ENCODE assay signal across 28 cellular contexts in the genomic region with DNA sequence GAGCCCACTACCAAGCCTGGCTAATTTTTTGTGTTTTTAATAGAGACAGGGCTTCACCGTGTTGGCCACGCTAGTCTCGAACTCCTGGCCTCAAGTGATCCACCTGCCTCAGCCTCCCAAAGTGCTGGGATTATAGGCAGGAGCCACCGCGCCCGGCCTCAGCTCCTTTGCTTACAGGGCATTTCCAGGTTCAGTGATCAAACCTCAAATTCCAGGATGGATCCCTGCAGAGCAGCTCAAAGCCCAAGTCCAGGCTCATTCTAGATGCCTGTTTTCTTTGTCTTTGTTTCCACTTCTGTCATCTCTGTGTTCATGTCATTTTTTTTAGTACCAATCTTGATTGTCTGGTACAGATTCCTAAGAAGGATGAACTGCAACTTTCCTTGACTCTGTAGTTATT. TPM values are rescaled to one million over a fixed set of nuclear protein-coding genes. Genes with fewer than 3 reads are reported as not detected.
DNase-seq lines count a peak whose midpoint lies in the region; ATAC-seq, FAIRE-seq and TF ChIP-seq lines count a peak whose summit lies in the region.
"Had no signal": no experiment of that assay in that cellular context is flagged by ENCODE, and none has a peak within 500 bp of the region (broad histone marks: within the 10 kb centered on the region; RNA-seq: fewer than 3 reads in every experiment).

No MANE protein-coding gene starts in this region.

- H3K56ac ChIP-seq in H1 (replicated peaks; ENCODE audit: insufficient read length, low read depth, low read length): no peak overlapping the region

- no peak overlapping the region for H3K27ac ChIP-seq in GM23338 (ENCODE audit: low read depth)
- peak overlapping the region; percentile 27 for H3K27ac ChIP-seq in HUES48 (ENCODE audit: low read depth, low read length)
- no peak overlapping the region for H3K27ac ChIP-seq in H1 (ENCODE audit: low read depth, low read length)
- H3K27ac ChIP-seq: A549; BLaER1 treated with 17β-estradiol and CSF1 and Interleukin-3, amounts not matched to agents 10 nM and 100 nM; SJSA1 had no signal

- no peak overlapping the region for H2BK15ac ChIP-seq in H1 (ENCODE audit: low read length)

- TF ChIP-seq CTCF in GM23338 (conservative IDR thresholded peaks at IDR 0.05; ENCODE audit: low read depth in 2 of 2) (no peak), H1 (IDR thresholded peaks at IDR 0.05; ENCODE audit: control extremely low read depth in 1 of 3, insufficient read depth in 1 of 3, low read depth in 1 of 3, low read length in 3 of 3) (no peak)

- H3K9ac ChIP-seq in HUES48 (ENCODE audit: low read depth, low read length): no peak overlapping the region
- no peak overlapping the region for H3K9ac ChIP-seq in H1 (replicated peaks in 1 of 4; ENCODE audit: extremely low read depth in 1 of 4, low read depth in 3 of 4, low read length in 3 of 4)
- H3K9ac ChIP-seq: BLaER1 treated with 17β-estradiol and CSF1 and Interleukin-3, amounts not matched to agents 10 nM and 100 nM had no signal

- no peak overlapping the region for H3K4ac ChIP-seq in H1 (replicated peaks; ENCODE audit: insufficient read length, low read depth, low read length)

- peaks cover 20% of the 10 kb centered on the region for H3K4me1 Mint-ChIP-seq in GM23338

- H2AK5ac ChIP-seq in H1 (ENCODE audit: low read depth, low read length): no peak overlapping the region

- no peak for TF ChIP-seq POLR2A in H1 (IDR thresholded peaks at IDR 0.05; ENCODE audit: control extremely low read depth in 1 of 2, low read depth in 2 of 2, low read length in 2 of 2)

- H3K27me3 ChIP-seq in GM23338 (ENCODE audit: insufficient read depth) (no peaks in the 10 kb centered on the region), HUES48 (ENCODE audit: control insufficient read depth, insufficient read depth, low read length) (no peaks in the 10 kb centered on the region), H1 (replicated peaks in 1 of 4; ENCODE audit: control insufficient read depth in 3 of 4, extremely low read depth in 1 of 4, insufficient read depth in 3 of 4, low read length in 3 of 4) (no peaks in the 10 kb centered on the region)

- no peaks in the 10 kb centered on the region for H3K79me1 ChIP-seq in H1 (ENCODE audit: low read depth, low read length)

- H3K4me1 ChIP-seq in GM23338 (ENCODE audit: insufficient read depth) (peaks cover 17% of the 10 kb centered on the region), HUES48 (ENCODE audit: control insufficient read depth, insufficient read depth, low read length) (peaks cover 5% of the 10 kb centered on the region), H1 (replicated peaks in 1 of 4; ENCODE audit: control insufficient read depth in 3 of 4, insufficient read depth in 4 of 4, low read length in 3 of 4) (peaks cover 0 to 4% (median 2%) of the 10 kb centered on the region in 4 experiments; a peak in 3 of 7 replicates)
- H3K4me1 ChIP-seq: A549, SJSA1 had no signal

- H3K23ac ChIP-seq in H1 (ENCODE audit: insufficient read length): no peak overlapping the region

- no peaks in the 10 kb centered on the region for H3K9me2 ChIP-seq in GM23338 (ENCODE audit: insufficient read depth)

- H3K23me2 ChIP-seq in H1 (ENCODE audit: low read depth, low read length): no peaks in the 10 kb centered on the region

- H3K4me3 ChIP-seq in GM23338 (no peak overlapping the region), HUES48 (ENCODE audit: low read depth, low read length) (no peak overlapping the region), H1 (ENCODE audit: extremely low read depth in 1 of 4, insufficient read depth in 2 of 4, low read depth in 3 of 4, low read length in 4 of 4) (no peak overlapping the region)
- H3K4me3 ChIP-seq: A549; BLaER1 treated with 17β-estradiol and CSF1 and Interleukin-3, amounts not matched to agents 10 nM and 100 nM; GM12878; SJSA1 had no signal

- H4K5ac ChIP-seq in H1 (ENCODE audit: insufficient read length, low read depth, low read length): no peak overlapping the region

- H3K36me3 ChIP-seq in GM23338 (ENCODE audit: insufficient read depth): no peaks in the 10 kb centered on the region; the same call in 1 of the 2 replicates
- peaks cover 15% of the 10 kb centered on the region for H3K36me3 ChIP-seq in HUES48 (ENCODE audit: control insufficient read depth, insufficient read depth, low read length)
- peaks cover 3 to 35% (median 3%) of the 10 kb centered on the region in 4 experiments; a peak in 4 of 8 replicates for H3K36me3 ChIP-seq in H1 (ENCODE audit: control insufficient read depth in 2 of 4, insufficient read depth in 4 of 4, low read length in 3 of 4)
- H3K36me3 ChIP-seq: SJSA1 had no signal

- no peak overlapping the region for H4K8ac ChIP-seq in H1 (ENCODE audit: extremely low read depth, insufficient read depth, low read length)

- peaks cover 4% of the 10 kb centered on the region for H3K27me3 Mint-ChIP-seq in GM23338 (ENCODE audit: insufficient read depth, low read depth, poor library complexity)

- no peak overlapping the region for H3K14ac ChIP-seq in H1 (ENCODE audit: insufficient read length)

- TF ChIP-seq RAD21 in H1 (IDR thresholded peaks at IDR 0.05 in 1 of 2, conservative IDR thresholded peaks at IDR 0.05 in 1 of 2; ENCODE audit: low read depth in 2 of 2, low read length in 2 of 2): no peak

- H2AFZ ChIP-seq in GM23338: no peak overlapping the region
- H2AFZ ChIP-seq in H1 (ENCODE audit: low read length): no peak overlapping the region

- no peak overlapping the region for H3K27ac Mint-ChIP-seq in GM23338
- H3K27ac Mint-ChIP-seq: CD4-positive, alpha-beta memory T cell had no signal

- no peaks in the 10 kb centered on the region for H3F3A ChIP-seq in GM23338 (replicated peaks; ENCODE audit: low read depth)

- H4K20me1 ChIP-seq in GM23338 (replicated peaks; ENCODE audit: insufficient read depth) (no peaks in the 10 kb centered on the region), H1 (replicated peaks in 1 of 2; ENCODE audit: control insufficient read depth in 1 of 2, insufficient read depth in 2 of 2, low read length in 2 of 2) (no peaks in the 10 kb centered on the region)

- H3K4me2 ChIP-seq in GM23338: no peak overlapping the region
- no peak overlapping the region for H3K4me2 ChIP-seq in H1 (ENCODE audit: insufficient read depth in 1 of 2, low read depth in 2 of 2, low read length in 2 of 2)
- H3K4me2 ChIP-seq: A549; BLaER1 treated with 17β-estradiol and CSF1 and Interleukin-3, amounts not matched to agents 10 nM and 100 nM had no signal

- no peak overlapping the region for H2BK120ac ChIP-seq in H1 (replicated peaks; ENCODE audit: low read depth, low read length)

- POLR2A ChIA-PET in H1 (lab: Charles Lee; ENCODE audit: partially characterized antibody): interaction anchor here (0.7 to 1.2 kb wide), 3 partner anchors 10 to 478 kb away, joined by 3 to 4 read pairs (median 3); no protein-coding TSS in a partner anchor

- H3K79me2 ChIP-seq in GM23338 (replicated peaks; ENCODE audit: insufficient read depth) (no peaks in the 10 kb centered on the region), H1 (ENCODE audit: control insufficient read depth in 1 of 2, insufficient read depth in 2 of 2, low read length in 2 of 2) (no peaks in the 10 kb centered on the region)

- H4K91ac ChIP-seq in H1 (replicated peaks; ENCODE audit: insufficient read length, low read length): no peak overlapping the region

- peak; percentile 75 for DNase-seq in GM23338 (ENCODE audit: low spot score)
- DNase-seq in H1 (ENCODE audit: low read depth in 1 of 2, low spot score in 2 of 2): no peak
- peak; percentile 51 for DNase-seq in iPS-NIHi11 (ENCODE audit: low spot score)
- DNase-seq in activated effector memory CD4-positive, alpha-beta T cell treated with anti-CD3 and anti-CD28 coated beads, Interleukin-2, amount 50 U/mL, for 16 hours: no peak
- DNase-seq in C1 segment of cervical spinal cord (lab: John Stamatoyannopoulos, UW): no peak
- no peak for DNase-seq in cortex of kidney (lab: John Stamatoyannopoulos, UW)
- DNase-seq: AML-193; CD4-positive, alpha-beta memory T cell; COR-L47; DMS53; GDM1; KBM-7; MV-4-11; NCI-H1105; NCI-H1436 treated with DMSO at 0.1 percent for 48 hours; NCI-H1930; NCI-H2107; NCI-H524; NCI-H774; PC-3; Right ventricle myocardium superior; RPMI8226 had no signal

- FAIRE-seq in H1 (lab: Jason Lieb, UNC): peak; percentile 52
- FAIRE-seq: A549, GM12878 had no signal

- 76% methylated on average over 6 of the region's 6 CpGs; no CpG with 5 or more reads in 1 of the 2 experiments for WGBS in H1 (ENCODE audit: extremely low coverage in 1 of 2, insufficient coverage in 1 of 2, insufficient read length in 1 of 2, insufficient replicate concordance in 2 of 2, low coverage in 1 of 2, low lambda C conversion rate in 2 of 2, missing lambda C conversion rate in 1 of 2), 2 experiments

- H2BK5ac ChIP-seq in H1 (ENCODE audit: low read depth, low read length): no peak overlapping the region

- H3K9me3 ChIP-seq in HUES48 (ENCODE audit: control insufficient read depth, insufficient read depth, low read length): no peaks in the 10 kb centered on the region
- H3K9me3 ChIP-seq in H1 (ENCODE audit: insufficient read depth in 2 of 2, low read depth in 1 of 2, low read length in 1 of 2): no peaks in the 10 kb centered on the region
- H3K9me3 ChIP-seq: A549; BLaER1 treated with 17β-estradiol and CSF1 and Interleukin-3, amounts not matched to agents 10 nM and 100 nM; SJSA1 had no signal

- peaks cover 19% of the 10 kb centered on the region for H3K36me3 Mint-ChIP-seq in GM23338 (ENCODE audit: low read depth)
- H3K36me3 Mint-ChIP-seq: CD4-positive, alpha-beta memory T cell had no signal

- TF ChIP-seq EP300 in H1 (IDR thresholded peaks at IDR 0.05; ENCODE audit: borderline replicate concordance in 1 of 2, low read depth in 2 of 2, low read length in 2 of 2): no peak

- ATAC-seq in GM23338 (peak; percentile 89), GM19463 (IDR thresholded peaks at IDR 0.05; ENCODE audit: unreplicated experiment) (no peak)
- ATAC-seq: A549, GM12878, PC-3 had no signal

- H3K18ac ChIP-seq in H1 (ENCODE audit: extremely low read depth, low read length): no peak overlapping the region

- CTCF ChIA-PET in H1 (lab: Charles Lee; ENCODE audit: partially characterized antibody): interaction anchor here (1.1 kb wide), 1 partner anchor 59 kb away, joined by 3 read pairs; no protein-coding TSS in a partner anchor

- no peaks in the 10 kb centered on the region for H3K9me3 Mint-ChIP-seq in GM23338
- H3K9me3 Mint-ChIP-seq: CD4-positive, alpha-beta memory T cell had no signal

- no peak overlapping the region for H2BK20ac ChIP-seq in H1 (ENCODE audit: low read length)

- no peak overlapping the region for H2BK12ac ChIP-seq in H1 (ENCODE audit: low read depth, low read length)

- H3K4me3 Mint-ChIP-seq in GM23338: no peak overlapping the region
- H3K4me3 Mint-ChIP-seq: CD4-positive, alpha-beta memory T cell had no signal

RNA-seq across cellular contexts. Expression of a gene that starts 41.9 kb away (rescaled TPM):
- 7.3 and 25.4 TPM in 2 replicates for total RNA-seq in GM23338 (2014; rRNA removed; shearing (Covaris generic))
- polyA plus RNA-seq in GM23338 (2016; fragmentation: Nextera tagmentation; extraction: Ambion mirVana) (3.8 and 5.6 TPM in 2 replicates), H1 (2011; rRNA removed) (8.1 and 8.7 TPM in 2 replicates)
- total RNA-seq in H1 (2021; fragmentation: NEBNext Ultra II Directional; extraction: Animal tissue kit (Norgen Biotek cat#: 25700)): 10.6 and 11.1 TPM in 2 replicates
- 7.4 TPM for polyA plus RNA-seq in H1 (2011; cell fraction: cytosol; rRNA removed)
- 16.5 TPM for polyA plus RNA-seq in H1 (2011; cell fraction: nucleus; rRNA removed)
- polyA plus RNA-seq in H1 (2012, experiment 1 of 2): 6.6 to 12.8 TPM (median 10.3 TPM) in 4 replicates
- polyA plus RNA-seq in H1 (2012, experiment 2 of 2): 3.3 TPM
- polyA plus RNA-seq in H1 (2013, experiment 1 of 2): 5.3 TPM
- polyA plus RNA-seq in H1 (2013, experiment 2 of 2): 5.4 TPM
- polyA minus RNA-seq in H1 (2011; rRNA and poly(A)+ RNA removed): 10.9 and 14.6 TPM in 2 replicates
- polyA minus RNA-seq in H1 (2011; cell fraction: cytosol; rRNA and poly(A)+ RNA removed): 6.7 TPM
- 20.2 TPM for polyA minus RNA-seq in H1 (2011; cell fraction: nucleus; rRNA and poly(A)+ RNA removed)
- total RNA-seq: SJSA1 had no signal

Comparison
In these comparisons a context has a peak if more than half of its experiments do, and no peak if none do; other contexts are left out.
1. DNase-seq: peak in GM23338 (single experiment) and iPS-NIHi11 (single experiment); none in H1 (0 of 2), activated effector memory CD4-positive, alpha-beta T cell treated with anti-CD3 and anti-CD28 coated beads, Interleukin-2, amount 50 U/mL, for 16 hours (single experiment), C1 segment of cervical spinal cord (0 of 14) and cortex of kidney (single experiment).